Comparison of ENCODE assay signal across 19 cellular contexts in the genomic region with DNA sequence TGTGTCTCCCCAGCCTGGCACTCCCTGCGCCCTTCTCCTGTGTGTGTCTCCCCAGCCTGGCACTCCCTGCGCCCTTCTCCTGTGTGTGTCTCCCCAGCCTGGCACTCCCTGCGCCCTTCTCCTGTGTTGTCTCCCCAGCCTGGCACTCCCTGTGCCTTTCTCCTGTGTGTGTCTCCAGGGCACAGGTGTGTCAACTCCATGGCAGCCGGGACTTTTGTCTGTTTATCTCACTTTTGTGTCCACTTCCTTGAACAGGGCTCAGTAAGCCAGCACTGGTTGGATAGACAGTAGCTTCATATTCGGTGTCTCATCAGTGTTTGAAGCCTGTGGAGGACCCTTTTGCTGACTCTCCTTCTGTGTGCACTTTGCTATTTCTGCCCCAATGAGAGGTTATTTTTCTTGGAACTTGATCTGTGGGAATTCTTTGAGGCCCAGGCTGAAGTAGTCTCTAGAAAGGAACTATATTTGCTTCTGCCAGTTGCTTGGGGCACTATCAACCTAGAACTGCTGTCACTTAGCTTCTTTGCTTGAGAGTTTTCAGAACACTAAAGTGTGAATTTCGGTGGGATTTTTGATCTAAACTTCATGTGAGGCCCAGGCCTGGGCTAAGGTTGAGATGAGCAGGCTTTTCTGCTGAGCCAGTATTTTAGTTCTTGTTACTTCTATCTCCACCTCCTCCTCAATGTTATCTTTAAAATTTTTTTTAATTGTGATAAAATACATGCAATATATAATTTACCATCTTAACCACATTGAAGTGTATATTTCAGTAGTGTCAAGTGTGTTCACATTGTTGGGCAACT. TPM values are rescaled to one million over a fixed set of nuclear protein-coding genes. Genes with fewer than 3 reads are reported as not detected.
A peak's percentile ranks its signal among the peaks of the same experiment; 100 is the strongest.
DNase-seq lines count a peak whose midpoint lies in the region; ATAC-seq and TF ChIP-seq lines count a peak whose summit lies in the region.
"Had no signal": no experiment of that assay in that cellular context is flagged by ENCODE, and none has a peak within 500 bp of the region (broad histone marks: within the 10 kb centered on the region; RNA-seq: fewer than 3 reads in every experiment).

No MANE protein-coding gene starts in this region.

- H3K18ac ChIP-seq in mesendoderm (ENCODE audit: low read length) = no peak overlapping the region

- H3K4me2 ChIP-seq in mesendoderm (ENCODE audit: low read length) = no peak overlapping the region

- TF ChIP-seq CTCF in breast epithelium (IDR thresholded peaks at IDR 0.05) = no peak
- TF ChIP-seq CTCF in mesothelial cell of epicardium (IDR thresholded peaks at IDR 0.05; ENCODE audit: unreplicated experiment) = no peak

- H3K27ac ChIP-seq in breast epithelium (peak overlapping the region; percentile 68 to 72), mesendoderm (ENCODE audit: low read depth, low read length) (no peak overlapping the region)
- H3K27ac ChIP-seq: neutrophil had no signal

- no peak overlapping the region for H2BK120ac ChIP-seq in mesendoderm (ENCODE audit: low read depth, low read length)

- no peak overlapping the region for H3K23ac ChIP-seq in mesendoderm (ENCODE audit: low read length)

- H3K4me1 ChIP-seq in breast epithelium = no peaks in the 10 kb centered on the region
- peaks cover 2% of the 10 kb centered on the region for H3K4me1 ChIP-seq in mesendoderm (ENCODE audit: control insufficient read depth, low read depth, low read length)

- DNase-seq in activated T-cell treated with anti-CD3 and anti-CD28 coated beads, Interleukin-2, amount 50 U/mL, for 72 hours = no peak
- DNase-seq in activated T-cell treated with anti-CD3 and anti-CD28 coated beads, Interleukin-2, amount 50 U/mL, for 24 hours = no peak
- DNase-seq in breast epithelium (ENCODE audit: low spot score in 2 of 2) (peak in 1 of 2 donors; percentile 74), mesothelial cell of epicardium (ENCODE audit: low spot score in 2 of 2, unreplicated experiment in 2 of 2) (no peak), mesendoderm (no peak)
- no peak for DNase-seq in stimulated activated effector memory CD8-positive, alpha-beta T cell treated with anti-CD3 and anti-CD28 coated beads, Interleukin-12 subunit alpha, Interleukin-12 subunit beta, amount 100 ng/mL, for 72 hours (ENCODE audit: low spot score in 2 of 2)
- DNase-seq in effector CD4-positive, alpha-beta T cell = no peak
- DNase-seq: ACHN; activated B cell treated with CpG ODN at 0.5 μM for 24 hours; central memory CD4-positive, alpha-beta T cell; hippocampal formation; islet precursor cell; NCI-H187; NCI-H510A treated with DMSO at 0.1 percent for 48 hours; right cardiac atrium; T-helper 17 cell had no signal

- H2AK5ac ChIP-seq in mesendoderm (ENCODE audit: low read length) = no peak overlapping the region

- no peak for ATAC-seq in activated T-cell treated with anti-CD3 and anti-CD28 coated beads, Interleukin-2, amount 50 U/mL, for 72 hours (replicated peaks in 1 of 2)
- ATAC-seq in stimulated activated effector memory CD8-positive, alpha-beta T cell treated with anti-CD3 and anti-CD28 coated beads, Interleukin-12 subunit alpha, Interleukin-12 subunit beta, amount 100 ng/mL, for 72 hours = no peak
- no peak for ATAC-seq in GM18861 (IDR thresholded peaks at IDR 0.05; ENCODE audit: unreplicated experiment)
- ATAC-seq: right cardiac atrium, T-helper 17 cell had no signal

- H3K4me3 ChIP-seq in breast epithelium (peak overlapping the region in 1 of 3 donors; percentile 15), mesendoderm (ENCODE audit: low read length) (no peak overlapping the region)

- peaks cover 0 to 4% of the 10 kb centered on the region in 2 donors for H3K9me3 ChIP-seq in breast epithelium

- H3K36me3 Mint-ChIP-seq in activated T-cell treated with anti-CD3 and anti-CD28 coated beads, Interleukin-2, amount 50 U/mL, for 72 hours (ENCODE audit: insufficient read depth in 2 of 2) = peaks cover 8 to 13% of the 10 kb centered on the region in 2 donors
- H3K36me3 Mint-ChIP-seq in activated T-cell treated with anti-CD3 and anti-CD28 coated beads, Interleukin-2, amount 50 U/mL, for 24 hours (ENCODE audit: low read depth) = peaks cover 1% of the 10 kb centered on the region
- peaks cover 2% of the 10 kb centered on the region for H3K36me3 Mint-ChIP-seq in mesothelial cell of epicardium
- H3K36me3 Mint-ChIP-seq in stimulated activated effector memory CD8-positive, alpha-beta T cell treated with anti-CD3 and anti-CD28 coated beads, Interleukin-12 subunit alpha, Interleukin-12 subunit beta, amount 100 ng/mL, for 72 hours = no peaks in the 10 kb centered on the region

- no peaks in the 10 kb centered on the region for H3K79me2 ChIP-seq in mesendoderm (ENCODE audit: control insufficient read depth, insufficient read depth, low read length)

- H3K9ac ChIP-seq in mesendoderm (ENCODE audit: low read length) = no peak overlapping the region

- TF ChIP-seq POLR2A in breast epithelium (IDR thresholded peaks at IDR 0.05) = no peak

- H3K4me3 Mint-ChIP-seq in activated T-cell treated with anti-CD3 and anti-CD28 coated beads, Interleukin-2, amount 50 U/mL, for 72 hours = no peak overlapping the region
- no peak overlapping the region for H3K4me3 Mint-ChIP-seq in activated T-cell treated with anti-CD3 and anti-CD28 coated beads, Interleukin-2, amount 50 U/mL, for 24 hours
- no peak overlapping the region for H3K4me3 Mint-ChIP-seq in mesothelial cell of epicardium
- H3K4me3 Mint-ChIP-seq in stimulated activated effector memory CD8-positive, alpha-beta T cell treated with anti-CD3 and anti-CD28 coated beads, Interleukin-12 subunit alpha, Interleukin-12 subunit beta, amount 100 ng/mL, for 72 hours = no peak overlapping the region
- H3K4me3 Mint-ChIP-seq: activated B cell treated with CpG ODN at 0.5 μM for 24 hours; stimulated activated naive CD8-positive, alpha-beta T cell treated with anti-CD3 and anti-CD28 coated beads, Interleukin-15, Interleukin-2, amounts not matched to agents 100 ng/mL and 50 ng/mL, for 24 hours; T-helper 17 cell had no signal

- H3K27me3 ChIP-seq in breast epithelium = no peaks in the 10 kb centered on the region
- H3K27me3 ChIP-seq in mesendoderm (ENCODE audit: insufficient read depth, low read length, poor library complexity) = no peaks in the 10 kb centered on the region
- H3K27me3 ChIP-seq: neutrophil had no signal

- H3K27ac Mint-ChIP-seq in activated T-cell treated with anti-CD3 and anti-CD28 coated beads, Interleukin-2, amount 50 U/mL, for 72 hours = peak overlapping the region; percentile 26
- H3K27ac Mint-ChIP-seq in activated T-cell treated with anti-CD3 and anti-CD28 coated beads, Interleukin-2, amount 50 U/mL, for 24 hours = no peak overlapping the region
- H3K27ac Mint-ChIP-seq in mesothelial cell of epicardium = peak overlapping the region; percentile 52
- peak overlapping the region; percentile 76 for H3K27ac Mint-ChIP-seq in stimulated activated effector memory CD8-positive, alpha-beta T cell treated with anti-CD3 and anti-CD28 coated beads, Interleukin-12 subunit alpha, Interleukin-12 subunit beta, amount 100 ng/mL, for 72 hours
- H3K27ac Mint-ChIP-seq: activated B cell treated with CpG ODN at 0.5 μM for 24 hours; stimulated activated naive CD8-positive, alpha-beta T cell treated with anti-CD3 and anti-CD28 coated beads, Interleukin-15, Interleukin-2, amounts not matched to agents 100 ng/mL and 50 ng/mL, for 24 hours; T-helper 17 cell had no signal

- no peaks in the 10 kb centered on the region for H3K79me1 ChIP-seq in mesendoderm (ENCODE audit: low read length)

- no peak overlapping the region for H4K8ac ChIP-seq in mesendoderm (ENCODE audit: low read depth, low read length)

- no peak overlapping the region for H2BK5ac ChIP-seq in mesendoderm (ENCODE audit: low read length)

- peaks cover 7% of the 10 kb centered on the region for H3K4me1 Mint-ChIP-seq in activated T-cell treated with anti-CD3 and anti-CD28 coated beads, Interleukin-2, amount 50 U/mL, for 72 hours (ENCODE audit: low read depth)
- peaks cover 11% of the 10 kb centered on the region for H3K4me1 Mint-ChIP-seq in activated T-cell treated with anti-CD3 and anti-CD28 coated beads, Interleukin-2, amount 50 U/mL, for 24 hours (ENCODE audit: low read depth)
- H3K4me1 Mint-ChIP-seq in mesothelial cell of epicardium = peaks cover 33% of the 10 kb centered on the region
- H3K4me1 Mint-ChIP-seq in stimulated activated effector memory CD8-positive, alpha-beta T cell treated with anti-CD3 and anti-CD28 coated beads, Interleukin-12 subunit alpha, Interleukin-12 subunit beta, amount 100 ng/mL, for 72 hours = peaks cover 9% of the 10 kb centered on the region
- H3K4me1 Mint-ChIP-seq: activated B cell treated with CpG ODN at 0.5 μM for 24 hours had no signal

- no peak overlapping the region for H2BK15ac ChIP-seq in mesendoderm (replicated peaks; ENCODE audit: low read depth)

- no CpG with 5 or more reads among the region's 6 CpGs for WGBS in mesendoderm (ENCODE audit: extremely low coverage, insufficient coverage, low lambda C conversion rate)

- H3K9me3 Mint-ChIP-seq in activated T-cell treated with anti-CD3 and anti-CD28 coated beads, Interleukin-2, amount 50 U/mL, for 72 hours = peaks cover 3 to 5% of the 10 kb centered on the region in 2 donors
- peaks cover 7% of the 10 kb centered on the region for H3K9me3 Mint-ChIP-seq in activated T-cell treated with anti-CD3 and anti-CD28 coated beads, Interleukin-2, amount 50 U/mL, for 24 hours
- peaks cover 10% of the 10 kb centered on the region for H3K9me3 Mint-ChIP-seq in mesothelial cell of epicardium
- H3K9me3 Mint-ChIP-seq in stimulated activated effector memory CD8-positive, alpha-beta T cell treated with anti-CD3 and anti-CD28 coated beads, Interleukin-12 subunit alpha, Interleukin-12 subunit beta, amount 100 ng/mL, for 72 hours = peaks cover 2% of the 10 kb centered on the region

- intact Hi-C loops in breast epithelium (cut with DNase I; ENCODE audit: low total_unique reads) = no loop called here

- H3K36me3 ChIP-seq in breast epithelium (no peaks in the 10 kb centered on the region), mesendoderm (ENCODE audit: control insufficient read depth, insufficient read depth, low read length) (no peaks in the 10 kb centered on the region)
- H3K36me3 ChIP-seq: neutrophil had no signal

- H3K56ac ChIP-seq in mesendoderm (ENCODE audit: low read length) = no peak overlapping the region

- no peaks in the 10 kb centered on the region for H3K27me3 Mint-ChIP-seq in activated T-cell treated with anti-CD3 and anti-CD28 coated beads, Interleukin-2, amount 50 U/mL, for 72 hours (ENCODE audit: low read depth)
- H3K27me3 Mint-ChIP-seq in activated T-cell treated with anti-CD3 and anti-CD28 coated beads, Interleukin-2, amount 50 U/mL, for 24 hours = no peaks in the 10 kb centered on the region
- H3K27me3 Mint-ChIP-seq in mesothelial cell of epicardium (ENCODE audit: low read depth) = no peaks in the 10 kb centered on the region
- H3K27me3 Mint-ChIP-seq: stimulated activated naive CD8-positive, alpha-beta T cell treated with anti-CD3 and anti-CD28 coated beads, Interleukin-15, Interleukin-2, amounts not matched to agents 100 ng/mL and 50 ng/mL, for 24 hours; T-helper 17 cell had no signal

- H4K5ac ChIP-seq in mesendoderm (ENCODE audit: low read length) = no peak overlapping the region

- H3K4ac ChIP-seq in mesendoderm (ENCODE audit: low read depth, low read length) = no peak overlapping the region

RNA-seq across cellular contexts. Expression of a gene that starts 8.3 kb away (rescaled TPM):
- total RNA-seq in activated T-cell treated with anti-CD3 and anti-CD28 coated beads, Interleukin-2, amount 50 U/mL, for 72 hours = 10 to 100 TPM; 49.2 to 52.3 TPM
- total RNA-seq in breast epithelium (10 to 100 TPM; 11.2 to 18.7 (median 18.4) TPM), mesothelial cell of epicardium (33.2 to 39.2 TPM (median 38.9 TPM) in 3 replicates)
- 22.0 TPM for polyA plus RNA-seq in mesendoderm (2013, experiment 1 of 2)
- polyA plus RNA-seq in mesendoderm (2013, experiment 2 of 2) = 22.2 TPM
